ENCODE assay signal across 8 cellular contexts in the genomic region with DNA sequence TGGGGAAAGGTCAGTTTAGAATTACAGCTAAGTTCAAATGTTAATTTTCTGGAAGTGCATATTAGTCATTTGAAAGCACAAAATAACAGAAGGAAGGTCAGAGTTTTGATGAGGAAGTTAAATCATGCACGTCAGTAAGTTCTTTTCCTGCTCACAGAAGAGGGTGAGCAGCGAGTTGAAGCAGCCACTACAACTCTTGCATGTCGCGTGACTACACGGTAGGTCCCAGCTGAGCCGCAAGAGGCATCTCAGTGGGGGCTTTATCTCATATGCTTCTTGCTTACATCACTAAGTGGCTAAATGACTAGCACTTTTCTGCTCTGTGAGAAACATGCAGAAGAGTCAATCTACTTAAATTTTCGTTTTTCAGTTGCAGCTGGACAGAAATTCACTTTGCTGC. TPM values are rescaled to one million over a fixed set of nuclear protein-coding genes. Genes with fewer than 3 reads are reported as not detected.
DNase-seq lines count a peak whose midpoint lies in the region; ATAC-seq and TF ChIP-seq lines count a peak whose summit lies in the region.

No MANE protein-coding gene starts in this region.

- H3K4me3 ChIP-seq in BLaER1 (no peak overlapping the region), lower lobe of right lung (peak overlapping the region; percentile 2), vagina (no peak overlapping the region)

- H3K36me3 ChIP-seq in BLaER1 (no peaks in the 10 kb centered on the region), lower lobe of right lung (no peaks in the 10 kb centered on the region), vagina (no peaks in the 10 kb centered on the region)

- TF ChIP-seq POLR2A in vagina (IDR thresholded peaks at IDR 0.05), result no peak

- H3K27ac ChIP-seq in BLaER1 (peak overlapping the region; percentile 71), lower lobe of right lung (no peak overlapping the region), vagina (no peak overlapping the region)

- DNase-seq in UCSD-AML1 (lab: John Stamatoyannopoulos, UW; ENCODE audit: unreplicated experiment), result peak; percentile 36
- DNase-seq in lower lobe of right lung, result peak; percentile 62
- no peak for DNase-seq in NCI-H2029 treated with DMSO at 0.1 percent for 48 hours (lab: John Stamatoyannopoulos, UW)
- DNase-seq in vagina (ENCODE audit: extremely low spot score in 2 of 2), result no peak
- no peak for DNase-seq in C1 segment of cervical spinal cord (lab: John Stamatoyannopoulos, UW)

- H4K20me1 ChIP-seq in BLaER1, result no peaks in the 10 kb centered on the region

- peak overlapping the region; percentile 74 for H3K4me2 ChIP-seq in BLaER1

- H3K27me3 ChIP-seq in BLaER1 (no peaks in the 10 kb centered on the region), lower lobe of right lung (ENCODE audit: low read depth) (no peaks in the 10 kb centered on the region), vagina (no peaks in the 10 kb centered on the region)

- H3K9me3 ChIP-seq in BLaER1 (no peaks in the 10 kb centered on the region), lower lobe of right lung (no peaks in the 10 kb centered on the region), vagina (no peaks in the 10 kb centered on the region)

- H3K4me1 ChIP-seq in BLaER1 (peaks cover 94% of the 10 kb centered on the region), lower lobe of right lung (peaks cover 16% of the 10 kb centered on the region), vagina (no peaks in the 10 kb centered on the region)

- peak; percentile 82 for ATAC-seq in GM19043 (IDR thresholded peaks at IDR 0.05; ENCODE audit: low read depth, unreplicated experiment)
- ATAC-seq in HG03097 (IDR thresholded peaks at IDR 0.05; ENCODE audit: low FRiP score, unreplicated experiment), result peak; percentile 67
- peak; percentile 78 to 86 for ATAC-seq in lower lobe of right lung

- H3K9ac ChIP-seq in BLaER1, result peak overlapping the region; percentile 53

- intact Hi-C loops in lower lobe of right lung (cut with DNase I) (no loop called here), vagina (cut with DNase I) (no loop called here)

- TF ChIP-seq CTCF in lower lobe of right lung (IDR thresholded peaks at IDR 0.05) (no peak), vagina (IDR thresholded peaks at IDR 0.05) (no peak)

RNA-seq across cellular contexts. Expression of a gene that starts 21.3 kb away (rescaled TPM):
- total RNA-seq in lower lobe of right lung (153 TPM), vagina (38.1 TPM)

RNA-seq across cellular contexts. Expression of a gene that starts 33.9 kb away (rescaled TPM):
- not detected for total RNA-seq in lower lobe of right lung
- total RNA-seq in vagina, result not detected

Comparison
In these comparisons a context has a peak if more than half of its experiments do, and no peak if none do; other contexts are left out.
1. DNase-seq: peak in UCSD-AML1 (single experiment) and lower lobe of right lung (single experiment); none in NCI-H2029 treated with DMSO at 0.1 percent for 48 hours (single experiment), vagina (0 of 2) and C1 segment of cervical spinal cord (0 of 14).
2. Peak in every context shown above with its lines, with median percentiles within 50 percentile points of each other: ATAC-seq.